14 cellular contexts compared by ENCODE assay signal in the genomic region with DNA sequence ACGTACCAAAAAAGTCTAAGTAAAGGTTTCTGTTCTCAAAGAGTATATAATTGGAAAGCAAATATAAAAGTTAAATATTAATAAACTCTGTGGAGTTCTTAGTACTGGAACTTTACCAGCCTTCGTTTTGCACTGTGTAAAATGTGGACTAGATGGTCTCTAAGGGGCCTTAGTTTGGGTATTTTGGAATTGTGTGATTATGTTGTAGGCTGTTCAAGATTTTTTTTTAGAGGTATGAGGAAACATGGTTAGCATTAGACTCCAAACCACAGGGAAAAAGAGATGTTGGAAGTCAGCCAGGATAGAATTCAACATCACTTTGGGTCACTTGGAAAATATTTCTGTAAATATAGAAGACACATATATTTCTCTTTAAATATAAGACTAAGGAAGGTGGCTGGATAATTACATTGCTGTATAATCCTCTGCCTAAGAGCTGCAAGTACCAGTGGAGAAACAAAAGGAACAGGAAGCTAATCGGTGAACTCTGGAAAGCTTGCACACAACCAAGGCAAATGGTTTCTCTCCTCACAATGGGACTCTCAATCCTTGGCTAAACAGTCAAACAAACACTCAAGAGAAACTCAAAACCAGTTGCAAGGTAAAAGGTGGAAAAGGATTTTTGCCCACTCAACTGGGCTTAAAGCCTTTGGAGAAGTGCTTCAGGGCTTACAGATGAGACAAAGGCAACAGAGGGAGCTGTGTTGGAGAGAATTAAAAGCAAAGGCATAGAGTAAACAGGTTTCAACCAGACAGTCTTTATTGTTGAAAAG.
DNase-seq lines count a peak whose midpoint lies in the region; ATAC-seq, FAIRE-seq and TF ChIP-seq lines count a peak whose summit lies in the region.
"Had no signal": no experiment of that assay in that cellular context is flagged by ENCODE, and none has a peak within 500 bp of the region (broad histone marks: within the 10 kb centered on the region; RNA-seq: fewer than 3 reads in every experiment).

No MANE protein-coding gene starts in this region.

- intact Hi-C loops in gastrocnemius medialis (cut with DNase I; ENCODE audit: low total_unique reads), result no loop called here

- CTCF ChIA-PET in H1 (lab: Charles Lee; ENCODE audit: partially characterized antibody), result interaction anchor here (0.7 to 2.6 kb wide), 11 partner anchors 14 to 598 kb away, joined by 3 to 10 read pairs (median 4); no protein-coding TSS in a partner anchor

- TF ChIP-seq CTCF in H1 (IDR thresholded peaks at IDR 0.05; ENCODE audit: control extremely low read depth in 1 of 3, insufficient read depth in 1 of 3, low read depth in 1 of 3, low read length in 3 of 3), result no peak
- TF ChIP-seq CTCF in D721Med (IDR thresholded peaks at IDR 0.05; ENCODE audit: insufficient read depth, missing control alignments), result no peak
- no peak for TF ChIP-seq CTCF in gastrocnemius medialis (IDR thresholded peaks at IDR 0.05 in 4 of 5, conservative IDR thresholded peaks at IDR 0.05 in 1 of 5)

- 88% methylated on average over 3 of the region's 3 CpGs; no CpG with 5 or more reads in 1 of the 2 experiments for WGBS in H1 (ENCODE audit: extremely low coverage in 1 of 2, insufficient coverage in 1 of 2, insufficient read length in 1 of 2, insufficient replicate concordance in 2 of 2, low coverage in 1 of 2, low lambda C conversion rate in 2 of 2, missing lambda C conversion rate in 1 of 2), 2 experiments

- FAIRE-seq in H1 (lab: Jason Lieb, UNC) (no peak), D721Med (lab: Jason Lieb, UNC) (no peak)

- no peak overlapping the region for H3K14ac ChIP-seq in H1 (ENCODE audit: insufficient read length)

- H4K8ac ChIP-seq in H1 (ENCODE audit: extremely low read depth, insufficient read depth, low read length), result no peak overlapping the region

- H2AK5ac ChIP-seq in H1 (ENCODE audit: low read depth, low read length), result no peak overlapping the region

- no peaks in the 10 kb centered on the region for H3K79me1 ChIP-seq in H1 (ENCODE audit: low read depth, low read length)

- H3K27me3 ChIP-seq in H1 (replicated peaks in 1 of 4; ENCODE audit: control insufficient read depth in 3 of 4, extremely low read depth in 1 of 4, insufficient read depth in 3 of 4, low read length in 3 of 4) (no peaks in the 10 kb centered on the region), gastrocnemius medialis (no peaks in the 10 kb centered on the region)
- H3K27me3 ChIP-seq: BLaER1, neutrophil had no signal

- no peak overlapping the region for H4K91ac ChIP-seq in H1 (replicated peaks; ENCODE audit: insufficient read length, low read length)

- no peaks in the 10 kb centered on the region for H3K36me3 ChIP-seq in H1 (ENCODE audit: control insufficient read depth in 2 of 4, insufficient read depth in 4 of 4, low read length in 3 of 4)
- H3K36me3 ChIP-seq in gastrocnemius medialis, result no peaks in the 10 kb centered on the region
- H3K36me3 ChIP-seq: BLaER1, neutrophil had no signal

- DNase-seq in GM03348 (ENCODE audit: low spot score) (peak; percentile 13), NCI-H345 (lab: John Stamatoyannopoulos, UW) (peak; percentile 93), H1 (ENCODE audit: low read depth in 1 of 2, low spot score in 2 of 2) (no peak), non-pigmented ciliary epithelial cell (ENCODE audit: low read depth) (peak; percentile 6), D721Med (ENCODE audit: insufficient read length, low spot score) (no peak), RKO (ENCODE audit: low spot score) (no peak), gastrocnemius medialis (no peak), Kasumi-1 (lab: John Stamatoyannopoulos, UW) (no peak)
- DNase-seq: cortex of kidney, left cardiac atrium, NCI-H1930 had no signal

- no peak overlapping the region for H3K18ac ChIP-seq in H1 (ENCODE audit: extremely low read depth, low read length)

- no peak overlapping the region for H3K9ac ChIP-seq in H1 (replicated peaks in 1 of 4; ENCODE audit: extremely low read depth in 1 of 4, low read depth in 3 of 4, low read length in 3 of 4)
- H3K9ac ChIP-seq: BLaER1 had no signal

- H3K9me3 ChIP-seq in H1 (ENCODE audit: insufficient read depth in 2 of 2, low read depth in 1 of 2, low read length in 1 of 2) (no peaks in the 10 kb centered on the region), gastrocnemius medialis (no peaks in the 10 kb centered on the region)
- H3K9me3 ChIP-seq: BLaER1, neutrophil had no signal

- no peak overlapping the region for H2BK5ac ChIP-seq in H1 (ENCODE audit: low read depth, low read length)

- H2BK12ac ChIP-seq in H1 (ENCODE audit: low read depth, low read length), result no peak overlapping the region

- no peak overlapping the region for H4K5ac ChIP-seq in H1 (ENCODE audit: insufficient read length, low read depth, low read length)

- H3K4me3 ChIP-seq in H1 (ENCODE audit: extremely low read depth in 1 of 4, insufficient read depth in 2 of 4, low read depth in 3 of 4, low read length in 4 of 4), result no peak overlapping the region
- no peak overlapping the region for H3K4me3 ChIP-seq in gastrocnemius medialis
- H3K4me3 ChIP-seq: BLaER1 had no signal

- H3K79me2 ChIP-seq in H1 (ENCODE audit: control insufficient read depth in 1 of 2, insufficient read depth in 2 of 2, low read length in 2 of 2), result no peaks in the 10 kb centered on the region

- no peak for TF ChIP-seq RAD21 in H1 (IDR thresholded peaks at IDR 0.05 in 1 of 2, conservative IDR thresholded peaks at IDR 0.05 in 1 of 2; ENCODE audit: low read depth in 2 of 2, low read length in 2 of 2)

- H3K4me1 ChIP-seq in H1 (replicated peaks in 1 of 4; ENCODE audit: control insufficient read depth in 3 of 4, insufficient read depth in 4 of 4, low read length in 3 of 4), result no peaks in the 10 kb centered on the region
- H3K4me1 ChIP-seq in gastrocnemius medialis, result peaks cover 0 to 3% of the 10 kb centered on the region in 2 donors
- H3K4me1 ChIP-seq: BLaER1 had no signal

- peak overlapping the region; percentile 89; the same call in 1 of the 2 replicates for H2AFZ ChIP-seq in H1 (ENCODE audit: low read length)

- no peak overlapping the region for H3K56ac ChIP-seq in H1 (replicated peaks; ENCODE audit: insufficient read length, low read depth, low read length)

- no peak overlapping the region for H2BK15ac ChIP-seq in H1 (ENCODE audit: low read length)

- H3K23ac ChIP-seq in H1 (ENCODE audit: insufficient read length), result no peak overlapping the region

- H3K4ac ChIP-seq in H1 (replicated peaks; ENCODE audit: insufficient read length, low read depth, low read length), result no peak overlapping the region

- no peaks in the 10 kb centered on the region for H4K20me1 ChIP-seq in H1 (replicated peaks in 1 of 2; ENCODE audit: control insufficient read depth in 1 of 2, insufficient read depth in 2 of 2, low read length in 2 of 2)
- H4K20me1 ChIP-seq: BLaER1 had no signal

- in situ Hi-C loops in gastrocnemius medialis (cut with MboI; ENCODE audit: low sequenced_read_pairs in 4 of 4), result no loop called here

- no peak overlapping the region for H3K27ac ChIP-seq in H1 (ENCODE audit: low read depth, low read length)
- no peak overlapping the region for H3K27ac ChIP-seq in gastrocnemius medialis
- H3K27ac ChIP-seq: BLaER1, neutrophil had no signal

- ATAC-seq in gastrocnemius medialis, result no peak
- ATAC-seq: Panc1 had no signal

- no peak for TF ChIP-seq EP300 in H1 (IDR thresholded peaks at IDR 0.05; ENCODE audit: borderline replicate concordance in 1 of 2, low read depth in 2 of 2, low read length in 2 of 2)

- H3K23me2 ChIP-seq in H1 (ENCODE audit: low read depth, low read length), result no peaks in the 10 kb centered on the region; the same call in 1 of the 2 replicates

- H2BK120ac ChIP-seq in H1 (replicated peaks; ENCODE audit: low read depth, low read length), result no peak overlapping the region

- POLR2A ChIA-PET in H1 (lab: Charles Lee; ENCODE audit: partially characterized antibody), result interaction anchor here (1.6 kb wide), 1 partner anchor 170 kb away, joined by 3 read pairs; the partner anchor contains the start of genes NKIRAS1 and RPL15

- no peak overlapping the region for H3K4me2 ChIP-seq in H1 (ENCODE audit: insufficient read depth in 1 of 2, low read depth in 2 of 2, low read length in 2 of 2)
- H3K4me2 ChIP-seq: BLaER1 had no signal

- TF ChIP-seq POLR2A in H1 (IDR thresholded peaks at IDR 0.05; ENCODE audit: control extremely low read depth in 1 of 2, low read depth in 2 of 2, low read length in 2 of 2) (no peak), gastrocnemius medialis (IDR thresholded peaks at IDR 0.05) (no peak)

- no peak overlapping the region for H2BK20ac ChIP-seq in H1 (ENCODE audit: low read length)

TF ChIP-seq in H1, 55 proteins besides CTCF, POLR2A, EP300 and RAD21 (continues in another document):
- no peak for TF ChIP-seq NRF1 (IDR thresholded peaks at IDR 0.05; ENCODE audit: low read depth, low read length)
- TF ChIP-seq SIN3A (conservative IDR thresholded peaks at IDR 0.05 in 1 of 2, IDR thresholded peaks at IDR 0.05 in 1 of 2; ENCODE audit: low read depth in 1 of 2, low read length in 2 of 2), result no peak
- no peak for TF ChIP-seq CTBP2 (IDR thresholded peaks at IDR 0.05; ENCODE audit: borderline replicate concordance, insufficient read depth, insufficient read length, low read length)
- no peak for TF ChIP-seq SP4 (IDR thresholded peaks at IDR 0.05; ENCODE audit: low read length)
- no peak for TF ChIP-seq SIRT6 (IDR thresholded peaks at IDR 0.05; ENCODE audit: low read length)
- TF ChIP-seq PHF8 (conservative IDR thresholded peaks at IDR 0.05; ENCODE audit: low read depth, low read length), result no peak
- no peak for TF ChIP-seq EZH2 (IDR thresholded peaks at IDR 0.05; ENCODE audit: low read depth, low read length, severe bottlenecking)
- TF ChIP-seq, protein P1, sequence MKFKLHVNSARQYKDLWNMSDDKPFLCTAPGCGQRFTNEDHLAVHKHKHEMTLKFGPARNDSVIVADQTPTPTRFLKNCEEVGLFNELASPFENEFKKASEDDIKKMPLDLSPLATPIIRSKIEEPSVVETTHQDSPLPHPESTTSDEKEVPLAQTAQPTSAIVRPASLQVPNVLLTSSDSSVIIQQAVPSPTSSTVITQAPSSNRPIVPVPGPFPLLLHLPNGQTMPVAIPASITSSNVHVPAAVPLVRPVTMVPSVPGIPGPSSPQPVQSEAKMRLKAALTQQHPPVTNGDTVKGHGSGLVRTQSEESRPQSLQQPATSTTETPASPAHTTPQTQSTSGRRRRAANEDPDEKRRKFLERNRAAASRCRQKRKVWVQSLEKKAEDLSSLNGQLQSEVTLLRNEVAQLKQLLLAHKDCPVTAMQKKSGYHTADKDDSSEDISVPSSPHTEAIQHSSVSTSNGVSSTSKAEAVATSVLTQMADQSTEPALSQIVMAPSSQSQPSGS (IDR thresholded peaks at IDR 0.05; ENCODE audit: low read length), result no peak
- no peak for TF ChIP-seq NANOG (IDR thresholded peaks at IDR 0.05; ENCODE audit: insufficient read depth, low read depth, low read length, poor library complexity, severe bottlenecking)
- TF ChIP-seq SP1 (IDR thresholded peaks at IDR 0.05; ENCODE audit: low read depth, low read length), result no peak
- TF ChIP-seq BCL11A (IDR thresholded peaks at IDR 0.05; ENCODE audit: low read depth in 2 of 2, low read length in 2 of 2), result no peak
- no peak for TF ChIP-seq RXRA (IDR thresholded peaks at IDR 0.05; ENCODE audit: insufficient read depth, low read depth, low read length)
- no peak for TF ChIP-seq SRF (IDR thresholded peaks at IDR 0.05; ENCODE audit: low read depth, low read length)
- TF ChIP-seq BRCA1 (IDR thresholded peaks at IDR 0.05; ENCODE audit: low read depth, low read length), result no peak

Comparison
In these comparisons a context has a peak if more than half of its experiments do, and no peak if none do; other contexts are left out.
1. DNase-seq: peak in GM03348 (single experiment), NCI-H345 (single experiment) and non-pigmented ciliary epithelial cell (single experiment); none in H1 (0 of 2), D721Med (single experiment), RKO (single experiment), gastrocnemius medialis (0 of 2) and Kasumi-1 (0 of 2).